ENCODE assay signal across 13 cellular contexts in the genomic region with DNA sequence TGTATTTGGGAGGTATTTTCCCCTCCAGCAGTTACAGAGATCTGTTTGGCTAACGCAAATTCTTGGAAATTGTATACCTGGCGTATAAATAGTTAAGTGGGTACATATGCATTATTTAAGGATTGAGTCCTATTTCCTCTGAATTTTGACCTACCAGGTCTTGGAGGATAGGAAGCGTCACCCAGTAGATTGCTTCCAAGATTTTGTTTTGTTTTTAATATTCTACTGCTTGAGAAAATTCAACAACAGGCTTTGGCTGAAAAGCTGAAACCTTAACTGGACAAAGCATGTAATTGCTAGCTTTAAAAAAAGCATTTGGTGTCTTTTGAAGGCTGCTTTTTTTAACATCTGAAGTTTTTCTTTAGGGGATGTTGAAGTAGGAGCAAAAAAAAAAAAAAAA.
DNase-seq lines count a peak whose midpoint lies in the region; ATAC-seq, FAIRE-seq and TF ChIP-seq lines count a peak whose summit lies in the region.
"Had no signal": no experiment of that assay in that cellular context is flagged by ENCODE, and none has a peak within 500 bp of the region (broad histone marks: within the 10 kb centered on the region; RNA-seq: fewer than 3 reads in every experiment).

No MANE protein-coding gene starts in this region.

- no peak overlapping the region for H2AFZ ChIP-seq in endothelial cell of umbilical vein (ENCODE audit: low read depth, low read length)

- H3K4me3 ChIP-seq in breast epithelium (no peak overlapping the region), endothelial cell of umbilical vein (replicated peaks in 1 of 3; ENCODE audit: insufficient read depth in 1 of 3, low read depth in 1 of 3, low read length in 3 of 3) (no peak overlapping the region), muscle layer of duodenum (ENCODE audit: low read depth in 1 of 2, low read length in 2 of 2) (peak overlapping the region in 1 of 2 donors; percentile 21)

- peaks cover 56% of the 10 kb centered on the region for H3K4me1 Mint-ChIP-seq in MCF 10A (ENCODE audit: insufficient read depth, unreplicated experiment)
- peaks cover 57% of the 10 kb centered on the region for H3K4me1 Mint-ChIP-seq in type B pancreatic cell (ENCODE audit: unreplicated experiment)

- POLR2A ChIA-PET in MCF 10A (lab: Yijun Ruan, JAX): no interaction called here
- POLR2A ChIA-PET in endothelial cell of umbilical vein (lab: Charles Lee): interaction anchor here (0.6 to 1.1 kb wide), 2 partner anchors 12 to 14 kb away, joined by 4 read pairs; no protein-coding TSS in a partner anchor

- TF ChIP-seq CTCF in breast epithelium (IDR thresholded peaks at IDR 0.05): no peak
- no peak for TF ChIP-seq CTCF in MCF 10A (IDR thresholded peaks at IDR 0.05; ENCODE audit: unreplicated experiment)
- TF ChIP-seq CTCF in endothelial cell of umbilical vein (IDR thresholded peaks at IDR 0.05; ENCODE audit: extremely low read depth in 1 of 2, insufficient read depth in 1 of 2, low read depth in 1 of 2, low read length in 2 of 2): no peak
- TF ChIP-seq CTCF in type B pancreatic cell (conservative IDR thresholded peaks at IDR 0.05): no peak

- peaks cover 34% of the 10 kb centered on the region for H3K79me2 ChIP-seq in endothelial cell of umbilical vein (ENCODE audit: control insufficient read depth, insufficient read depth, low read length)

- TF ChIP-seq POLR2A in breast epithelium (IDR thresholded peaks at IDR 0.05): no peak
- TF ChIP-seq POLR2A in endothelial cell of umbilical vein (IDR thresholded peaks at IDR 0.05; ENCODE audit: low read depth, low read length): no peak

- no peak for ATAC-seq in GM21619 (IDR thresholded peaks at IDR 0.05; ENCODE audit: unreplicated experiment)
- ATAC-seq: left colon had no signal

- H3K27me3 Mint-ChIP-seq in MCF 10A (ENCODE audit: insufficient read depth, unreplicated experiment): no peaks in the 10 kb centered on the region
- H3K27me3 Mint-ChIP-seq in type B pancreatic cell: no peaks in the 10 kb centered on the region

- no peaks in the 10 kb centered on the region for H3K9me1 ChIP-seq in endothelial cell of umbilical vein (replicated peaks; ENCODE audit: control insufficient read depth, extremely low read depth, insufficient read depth, low read length)

- no peak overlapping the region for H3K4me3 Mint-ChIP-seq in MCF 10A (ENCODE audit: unreplicated experiment)
- peak overlapping the region; percentile 70 for H3K4me3 Mint-ChIP-seq in type B pancreatic cell

- BruUV-seq in MCF 10A (replicated peaks; lab: Mats Ljungman, UMichigan) (no TSS peak), endothelial cell of umbilical vein (replicated peaks; lab: Mats Ljungman, UMichigan) (no TSS peak)

- DNase-seq in breast epithelium (ENCODE audit: low spot score in 2 of 2) (no peak), MCF 10A (ENCODE audit: unreplicated experiment) (no peak), endothelial cell of umbilical vein (ENCODE audit: low read depth, low spot score) (no peak), type B pancreatic cell (ENCODE audit: extremely low spot score, unreplicated experiment) (no peak), DMS79 treated with DMSO at 0.1 percent for 48 hours (lab: John Stamatoyannopoulos, UW) (no peak)
- DNase-seq in activated CD4-positive, CD25-positive, alpha-beta regulatory T cell (lab: John Stamatoyannopoulos, UW): no peak
- DNase-seq: head of caudate nucleus, left colon, NCI-H1417, nucleus accumbens had no signal

- H3K9me3 Mint-ChIP-seq in MCF 10A (ENCODE audit: unreplicated experiment) (no peaks in the 10 kb centered on the region), type B pancreatic cell (no peaks in the 10 kb centered on the region)

- H3K36me3 Mint-ChIP-seq in MCF 10A (ENCODE audit: insufficient read depth, unreplicated experiment) (peaks cover 15% of the 10 kb centered on the region), type B pancreatic cell (peaks cover 16% of the 10 kb centered on the region)

- FAIRE-seq in endothelial cell of umbilical vein (lab: Jason Lieb, UNC): no peak

- H3K4me1 ChIP-seq in breast epithelium (peaks cover 0 to 7% of the 10 kb centered on the region in 2 donors), endothelial cell of umbilical vein (ENCODE audit: control insufficient read depth, extremely low read depth, insufficient read depth, low read length) (peaks cover 92% of the 10 kb centered on the region), muscle layer of duodenum (ENCODE audit: control insufficient read depth in 1 of 2, insufficient read depth in 2 of 2, low read length in 2 of 2) (peaks cover 20 to 36% of the 10 kb centered on the region in 2 donors)

- H3K27ac Mint-ChIP-seq in MCF 10A (ENCODE audit: low read depth, unreplicated experiment) (no peak overlapping the region), type B pancreatic cell (peak overlapping the region; percentile 87)

- no peaks in the 10 kb centered on the region for H3K27me3 ChIP-seq in breast epithelium
- H3K27me3 ChIP-seq in endothelial cell of umbilical vein (ENCODE audit: control insufficient read depth in 2 of 2, insufficient read depth in 2 of 2, low read length in 2 of 2): no peaks in the 10 kb centered on the region
- H3K27me3 ChIP-seq in muscle layer of duodenum (ENCODE audit: low read depth, low read length): no peaks in the 10 kb centered on the region

- H3K9me3 ChIP-seq in breast epithelium (no peaks in the 10 kb centered on the region), endothelial cell of umbilical vein (replicated peaks; ENCODE audit: control insufficient read depth, insufficient read depth, low read length) (no peaks in the 10 kb centered on the region), muscle layer of duodenum (ENCODE audit: control insufficient read depth in 1 of 2, low read length in 2 of 2) (no peaks in the 10 kb centered on the region)

- H3K9ac ChIP-seq in endothelial cell of umbilical vein (replicated peaks; ENCODE audit: extremely low read depth, insufficient read depth, low read length): peak overlapping the region; percentile 97
- H3K9ac ChIP-seq: KMS-11 had no signal

- no peaks in the 10 kb centered on the region for H4K20me1 ChIP-seq in endothelial cell of umbilical vein (replicated peaks; ENCODE audit: control insufficient read depth, extremely low read depth, insufficient read depth, low read length)

- intact Hi-C loops in breast epithelium (cut with DNase I; ENCODE audit: low total_unique reads) (no loop called here), MCF 10A (cut with micrococcal nuclease) (no loop called here), endothelial cell of umbilical vein (cut with micrococcal nuclease) (loop anchor here (1.0 to 5.0 kb wide), 2 partner anchors 33 to 576 kb away; a partner anchor contains a TSS)

- H3K4me2 ChIP-seq in endothelial cell of umbilical vein (ENCODE audit: insufficient read depth, low read length): peak overlapping the region; percentile 77
- H3K4me2 ChIP-seq: KMS-11 had no signal

- CTCF ChIA-PET in MCF 10A (lab: Yijun Ruan, JAX): interaction anchor here (0.6 to 2.3 kb wide), 4 partner anchors 18 to 215 kb away, joined by 3 to 9 read pairs (median 3); no protein-coding TSS in a partner anchor
- CTCF ChIA-PET in endothelial cell of umbilical vein (lab: Charles Lee): interaction anchor here (0.7 to 7.2 kb wide), 6 partner anchors 12 to 43 kb away, joined by 3 to 65 read pairs (median 4); no protein-coding TSS in a partner anchor

- dilution Hi-C loops in endothelial cell of umbilical vein (cut with MboI; ENCODE audit: extremely low pct_ligation_motif_present, low sequenced_read_pairs): no loop called here

- H3K27ac ChIP-seq in breast epithelium: peak overlapping the region; percentile 61 to 64
- peak overlapping the region; percentile 98 for H3K27ac ChIP-seq in endothelial cell of umbilical vein (ENCODE audit: insufficient read depth, low read depth, low read length)
- H3K27ac ChIP-seq in muscle layer of duodenum (ENCODE audit: low read length): peak overlapping the region; percentile 81
- H3K27ac ChIP-seq: KMS-11 had no signal

- H3K36me3 ChIP-seq in breast epithelium: no peaks in the 10 kb centered on the region
- peaks cover 0 to 2% of the 10 kb centered on the region in 2 experiments for H3K36me3 ChIP-seq in endothelial cell of umbilical vein (ENCODE audit: control insufficient read depth in 2 of 2, extremely low read depth in 1 of 2, insufficient read depth in 2 of 2, low read length in 2 of 2)
- H3K36me3 ChIP-seq in muscle layer of duodenum (ENCODE audit: control insufficient read depth in 1 of 2, insufficient read depth in 2 of 2, low read length in 2 of 2): no peaks in the 10 kb centered on the region

TF ChIP-seq in endothelial cell of umbilical vein, 7 proteins besides CTCF, POLR2A, EP300 and RAD21:
- TF ChIP-seq JUN (IDR thresholded peaks at IDR 0.05; ENCODE audit: borderline replicate concordance, insufficient read depth, insufficient read length, low read depth) (no peak), MYC (IDR thresholded peaks at IDR 0.05; ENCODE audit: low read depth, low read length) (no peak), FOS (IDR thresholded peaks at IDR 0.05; ENCODE audit: borderline replicate concordance, insufficient read depth, low read length) (no peak), EZH2 (IDR thresholded peaks at IDR 0.05; ENCODE audit: borderline replicate concordance, low read depth, low read length, severe bottlenecking) (no peak), POLR2AphosphoS5 (IDR thresholded peaks at IDR 0.05; ENCODE audit: insufficient read depth, low read depth, low read length) (no peak), GATA2 (IDR thresholded peaks at IDR 0.05; ENCODE audit: insufficient read depth, insufficient read length, low read depth, low read length) (no peak)
- TF ChIP-seq, protein P1, sequence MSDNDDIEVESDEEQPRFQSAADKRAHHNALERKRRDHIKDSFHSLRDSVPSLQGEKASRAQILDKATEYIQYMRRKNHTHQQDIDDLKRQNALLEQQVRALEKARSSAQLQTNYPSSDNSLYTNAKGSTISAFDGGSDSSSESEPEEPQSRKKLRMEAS (IDR thresholded peaks at IDR 0.05; ENCODE audit: insufficient read depth, insufficient read length): no peak
TF ChIP-seq in endothelial cell of umbilical vein: peak in this region for 0.
